Comparison of ENCODE assay signal across 6 cellular contexts in genomic region chr3:125918866-125919265, GRCh38. TPM values are rescaled to one million over a fixed set of nuclear protein-coding genes. Genes with fewer than 3 reads are reported as not detected.
"Had no signal": no experiment of that assay in that cellular context is flagged by ENCODE, and none has a peak within 500 bp of the region (broad histone marks: within the 10 kb centered on the region; RNA-seq: fewer than 3 reads in every experiment).

No MANE protein-coding gene starts in this region.

RNA-seq across cellular contexts. Expression of gene ROPN1B, which starts 50.1 kb away (rescaled TPM):
- total RNA-seq: activated CD8-positive, alpha-beta memory T cell treated with anti-CD3 and anti-CD28 coated beads for 36 hours; activated naive CD8-positive, alpha-beta T cell treated with anti-CD3 and anti-CD28 coated beads, Interleukin-2, amount 10 ng/mL, durations not matched to agents 7 days and 5 days; bronchial epithelial cell; SJCRH30; T-helper 2 cell treated with Interferon-gamma antibody and Interleukin-4, amounts not matched to agents 100 ng/mL and 5 ng/mL, for 36 hours had no signal
- polyA plus RNA-seq: SK-N-SH had no signal
